In genomic region chr17:42224651-42225050, GRCh38 we compare ENCODE assay signal across 28 cellular contexts. TPM values are rescaled to one million over a fixed set of nuclear protein-coding genes. Genes with fewer than 3 reads are reported as not detected.
DNase-seq lines count a peak whose midpoint lies in the region; ATAC-seq, FAIRE-seq and TF ChIP-seq lines count a peak whose summit lies in the region.
"Had no signal": no experiment of that assay in that cellular context is flagged by ENCODE, and none has a peak within 500 bp of the region (broad histone marks: within the 10 kb centered on the region; RNA-seq: fewer than 3 reads in every experiment).

No MANE protein-coding gene starts in this region.

- no peak for FAIRE-seq in kidney (lab: Jason Lieb, UNC)
- FAIRE-seq: A204.1, GM12891 had no signal

- peaks cover 10% of the 10 kb centered on the region for H3K4me1 Mint-ChIP-seq in activated T-cell treated with anti-CD3 and anti-CD28 coated beads, Interleukin-2, amount 50 U/mL, for 4 hours (ENCODE audit: low read depth)
- peaks cover 5% of the 10 kb centered on the region for H3K4me1 Mint-ChIP-seq in CD8-positive, alpha-beta T cell (ENCODE audit: low read depth)
- peaks cover 11% of the 10 kb centered on the region for H3K4me1 Mint-ChIP-seq in activated T-helper 17 cell treated with anti-CD3 and anti-CD28 coated beads, Interleukin-2, amount 50 U/mL, for 72 hours
- no peaks in the 10 kb centered on the region for H3K4me1 Mint-ChIP-seq in progenitor cell of endocrine pancreas (ENCODE audit: low read depth)

- peaks cover 28% of the 10 kb centered on the region for H3K36me3 Mint-ChIP-seq in activated T-cell treated with anti-CD3 and anti-CD28 coated beads, Interleukin-2, amount 50 U/mL, for 4 hours (ENCODE audit: insufficient read depth)
- peaks cover 69% of the 10 kb centered on the region for H3K36me3 Mint-ChIP-seq in CD8-positive, alpha-beta T cell
- H3K36me3 Mint-ChIP-seq in activated T-helper 17 cell treated with anti-CD3 and anti-CD28 coated beads, Interleukin-2, amount 50 U/mL, for 72 hours (ENCODE audit: low read depth), result peaks cover 96% of the 10 kb centered on the region
- H3K36me3 Mint-ChIP-seq in progenitor cell of endocrine pancreas (ENCODE audit: insufficient read depth), result peaks cover 7% of the 10 kb centered on the region

- no peaks in the 10 kb centered on the region for H3K9me3 ChIP-seq in CD8-positive, alpha-beta T cell (ENCODE audit: low read length)
- no peaks in the 10 kb centered on the region for H3K9me3 ChIP-seq in kidney (ENCODE audit: control insufficient read depth in 1 of 2, low read length in 2 of 2)
- H3K9me3 ChIP-seq: BLaER1 treated with 17β-estradiol and CSF1 and Interleukin-3, amounts not matched to agents 10 nM and 100 nM; HAP-1 had no signal

- no peak for ATAC-seq in activated T-cell treated with anti-CD3 and anti-CD28 coated beads, Interleukin-2, amount 50 U/mL, for 4 hours
- ATAC-seq in CD8-positive, alpha-beta T cell, result no peak
- no peak for ATAC-seq in activated T-helper 17 cell treated with anti-CD3 and anti-CD28 coated beads, Interleukin-2, amount 50 U/mL, for 72 hours (replicated peaks)

- peak overlapping the region; percentile 55 for H3K27ac Mint-ChIP-seq in CD8-positive, alpha-beta T cell
- H3K27ac Mint-ChIP-seq in activated T-helper 17 cell treated with anti-CD3 and anti-CD28 coated beads, Interleukin-2, amount 50 U/mL, for 72 hours, result peak overlapping the region; percentile 59
- peak overlapping the region; percentile 48 for H3K27ac Mint-ChIP-seq in progenitor cell of endocrine pancreas
- H3K27ac Mint-ChIP-seq: CD4-positive, alpha-beta T cell; HFFc6 had no signal

- no peak overlapping the region for H3K27ac ChIP-seq in CD8-positive, alpha-beta T cell (ENCODE audit: low read depth, low read length)
- H3K27ac ChIP-seq in coronary artery (no peak overlapping the region), kidney (ENCODE audit: low read depth in 2 of 2, low read length in 2 of 2) (no peak overlapping the region)
- H3K27ac ChIP-seq: BLaER1 treated with 17β-estradiol and CSF1 and Interleukin-3, amounts not matched to agents 10 nM and 100 nM; RWPE1 had no signal

- intact Hi-C loops in CD8-positive, alpha-beta T cell (cut with DNase I, micrococcal nuclease), result loop anchor here in 1 of 2 experiments (5.0 kb wide), 2 partner anchors 88 to 293 kb away; no protein-coding TSS in a partner anchor
- intact Hi-C loops in kidney (cut with DNase I), result no loop called here

- H3K27me3 ChIP-seq in CD8-positive, alpha-beta T cell (ENCODE audit: insufficient read depth, low read length), result no peaks in the 10 kb centered on the region
- H3K27me3 ChIP-seq: BLaER1 treated with 17β-estradiol and CSF1 and Interleukin-3, amounts not matched to agents 10 nM and 100 nM had no signal

- no peak overlapping the region for H3K4me3 ChIP-seq in CD8-positive, alpha-beta T cell (ENCODE audit: low read depth, low read length)
- no peak overlapping the region for H3K4me3 ChIP-seq in coronary artery
- no peak overlapping the region for H3K4me3 ChIP-seq in kidney (ENCODE audit: low read length in 2 of 2)
- H3K4me3 ChIP-seq: BLaER1 treated with 17β-estradiol and CSF1 and Interleukin-3, amounts not matched to agents 10 nM and 100 nM; HAP-1 had no signal

- CTCF ChIA-PET in CD8-positive, alpha-beta T cell (lab: Charles Lee), result interaction anchor here (0.6 to 4.7 kb wide), 5 partner anchors 66 to 204 kb away, joined by 3 to 39 read pairs (median 19); no protein-coding TSS in a partner anchor

- no peaks in the 10 kb centered on the region for H3K27me3 Mint-ChIP-seq in activated T-cell treated with anti-CD3 and anti-CD28 coated beads, Interleukin-2, amount 50 U/mL, for 4 hours (ENCODE audit: low read depth)
- no peaks in the 10 kb centered on the region for H3K27me3 Mint-ChIP-seq in CD8-positive, alpha-beta T cell (ENCODE audit: low read depth)
- no peaks in the 10 kb centered on the region for H3K27me3 Mint-ChIP-seq in activated T-helper 17 cell treated with anti-CD3 and anti-CD28 coated beads, Interleukin-2, amount 50 U/mL, for 72 hours
- H3K27me3 Mint-ChIP-seq in progenitor cell of endocrine pancreas, result no peaks in the 10 kb centered on the region
- H3K27me3 Mint-ChIP-seq: CD4-positive, alpha-beta T cell had no signal

- H3K36me3 ChIP-seq in CD8-positive, alpha-beta T cell (ENCODE audit: insufficient read depth, low read length), result peaks cover 36% of the 10 kb centered on the region
- H3K36me3 ChIP-seq in kidney (ENCODE audit: control insufficient read depth in 1 of 2, insufficient read depth in 2 of 2, low read length in 2 of 2), result peaks cover 14 to 23% of the 10 kb centered on the region in 2 donors

- H3K9me3 Mint-ChIP-seq in activated T-cell treated with anti-CD3 and anti-CD28 coated beads, Interleukin-2, amount 50 U/mL, for 4 hours, result no peaks in the 10 kb centered on the region
- H3K9me3 Mint-ChIP-seq in CD8-positive, alpha-beta T cell, result no peaks in the 10 kb centered on the region
- no peaks in the 10 kb centered on the region for H3K9me3 Mint-ChIP-seq in activated T-helper 17 cell treated with anti-CD3 and anti-CD28 coated beads, Interleukin-2, amount 50 U/mL, for 72 hours
- H3K9me3 Mint-ChIP-seq in progenitor cell of endocrine pancreas (ENCODE audit: low read depth), result no peaks in the 10 kb centered on the region
- H3K9me3 Mint-ChIP-seq: CD4-positive, alpha-beta T cell; HFFc6 had no signal

- H3K9ac ChIP-seq in kidney (ENCODE audit: low read length in 2 of 2), result no peak overlapping the region
- H3K9ac ChIP-seq: BLaER1 treated with 17β-estradiol and CSF1 and Interleukin-3, amounts not matched to agents 10 nM and 100 nM had no signal

- peak; percentile 10 for DNase-seq in activated T-cell treated with anti-CD3 and anti-CD28 coated beads, Interleukin-2, amount 50 U/mL, for 1 hour
- DNase-seq in activated T-cell treated with anti-CD3 and anti-CD28 coated beads, Interleukin-2, amount 50 U/mL, for 4 hours, result no peak
- DNase-seq in CD8-positive, alpha-beta T cell, result no peak
- DNase-seq in progenitor cell of endocrine pancreas (ENCODE audit: low spot score, unreplicated experiment) (no peak), coronary artery (ENCODE audit: low spot score) (no peak), kidney (no peak)
- DNase-seq: CD4-positive, alpha-beta T cell; DMS79 treated with DMSO at 0.1 percent for 48 hours; GF-D8; GOT3; HFFc6; IMR-90; KG1; MM.1S; NCI-H1694; NCI-H2081; NCI-H2227 treated with DMSO at 0.1 percent for 48 hours; NCI-H526 treated with DMSO at 0.1 percent for 48 hours; SHP77 had no signal

- H3K4me3 Mint-ChIP-seq in activated T-cell treated with anti-CD3 and anti-CD28 coated beads, Interleukin-2, amount 50 U/mL, for 4 hours, result no peak overlapping the region
- no peak overlapping the region for H3K4me3 Mint-ChIP-seq in CD8-positive, alpha-beta T cell
- no peak overlapping the region for H3K4me3 Mint-ChIP-seq in activated T-helper 17 cell treated with anti-CD3 and anti-CD28 coated beads, Interleukin-2, amount 50 U/mL, for 72 hours
- H3K4me3 Mint-ChIP-seq in progenitor cell of endocrine pancreas (ENCODE audit: low read depth), result no peak overlapping the region
- H3K4me3 Mint-ChIP-seq: CD4-positive, alpha-beta T cell; HFFc6 had no signal

- TF ChIP-seq CTCF in CD8-positive, alpha-beta T cell (IDR thresholded peaks at IDR 0.05), result no peak
- TF ChIP-seq CTCF in progenitor cell of endocrine pancreas (IDR thresholded peaks at IDR 0.05; ENCODE audit: unreplicated experiment) (no peak), coronary artery (IDR thresholded peaks at IDR 0.05) (no peak), kidney (IDR thresholded peaks at IDR 0.05; ENCODE audit: borderline replicate concordance, extremely low read depth, insufficient read depth) (no peak)

- POLR2A ChIA-PET in CD8-positive, alpha-beta T cell (lab: Charles Lee), result no interaction called here

- no peaks in the 10 kb centered on the region for H3K4me1 ChIP-seq in CD8-positive, alpha-beta T cell (ENCODE audit: insufficient read depth, low read length)
- H3K4me1 ChIP-seq in kidney (ENCODE audit: control insufficient read depth in 1 of 2, insufficient read depth in 1 of 2, low read depth in 1 of 2, low read length in 2 of 2), result no peaks in the 10 kb centered on the region
- H3K4me1 ChIP-seq: HAP-1 had no signal

RNA-seq across cellular contexts. Expression of gene GHDC, which starts 30.4 kb away (rescaled TPM):
- total RNA-seq in activated T-cell treated with anti-CD3 and anti-CD28 coated beads, Interleukin-2, amount 50 U/mL, for 4 hours, result 10 to 100 TPM; 24.0 to 24.9 (median 24.7) TPM
- 1 to 10 TPM; 6.6 to 6.7 TPM for total RNA-seq in CD8-positive, alpha-beta T cell
- 10 to 100 TPM; 19.6 to 24.5 TPM for total RNA-seq in activated T-helper 17 cell treated with anti-CD3 and anti-CD28 coated beads, Interleukin-2, amount 50 U/mL, for 72 hours
- 6.8 and 8.1 TPM in 2 replicates for total RNA-seq in progenitor cell of endocrine pancreas
- 41.2 TPM for total RNA-seq in kidney
- 37.0 TPM for polyA plus RNA-seq in kidney (ENCODE audit: insufficient read depth, low read depth, low replicate concordance)

RNA-seq across cellular contexts. Expression of gene HCRT, which starts 39.4 kb away (rescaled TPM):
- not detected for total RNA-seq in activated T-cell treated with anti-CD3 and anti-CD28 coated beads, Interleukin-2, amount 50 U/mL, for 4 hours
- total RNA-seq in CD8-positive, alpha-beta T cell, result not detected
- total RNA-seq in activated T-helper 17 cell treated with anti-CD3 and anti-CD28 coated beads, Interleukin-2, amount 50 U/mL, for 72 hours, result not detected
- total RNA-seq in progenitor cell of endocrine pancreas (not detected in 2 replicates), kidney (not detected)
- polyA plus RNA-seq in kidney (ENCODE audit: insufficient read depth, low read depth, low replicate concordance), result not detected
- total RNA-seq: CD4-positive, alpha-beta T cell; HFFc6; IMR-90; NCI-H460; SK-MEL-5 had no signal
- polyA plus RNA-seq: AG04450, IMR-90 had no signal

RNA-seq across cellular contexts. Expression of gene KCNH4, which starts 43.7 kb away (rescaled TPM):
- 1 to 10 TPM; 2.2 to 2.6 (median 2.6) TPM for total RNA-seq in activated T-cell treated with anti-CD3 and anti-CD28 coated beads, Interleukin-2, amount 50 U/mL, for 4 hours
- under 1 TPM; 0.35 to 0.42 TPM for total RNA-seq in CD8-positive, alpha-beta T cell
- total RNA-seq in activated T-helper 17 cell treated with anti-CD3 and anti-CD28 coated beads, Interleukin-2, amount 50 U/mL, for 72 hours, result under 1 TPM; 0.95 to 0.99 TPM
- not detected in 2 replicates for total RNA-seq in progenitor cell of endocrine pancreas
- total RNA-seq in kidney, result 0.35 TPM
- not detected for polyA plus RNA-seq in kidney (ENCODE audit: insufficient read depth, low read depth, low replicate concordance)
- total RNA-seq: HFFc6, IMR-90 had no signal

RNA-seq across cellular contexts. Expression of gene STAT5B, which starts 51.5 kb away (rescaled TPM):
- total RNA-seq in activated T-cell treated with anti-CD3 and anti-CD28 coated beads, Interleukin-2, amount 50 U/mL, for 4 hours, result 10 to 100 TPM; 62.9 to 86.7 (median 71.9) TPM
- 10 to 100 TPM; 85.2 to 85.5 TPM for total RNA-seq in CD8-positive, alpha-beta T cell
- 100 to 1,000 TPM; 124 to 255 TPM for total RNA-seq in activated T-helper 17 cell treated with anti-CD3 and anti-CD28 coated beads, Interleukin-2, amount 50 U/mL, for 72 hours
- total RNA-seq in progenitor cell of endocrine pancreas (43.3 and 46.8 TPM in 2 replicates), kidney (68.0 TPM)
- polyA plus RNA-seq in kidney (ENCODE audit: insufficient read depth, low read depth, low replicate concordance), result 20.4 TPM
